In genomic region chrX:24282381-24283121, GRCh38 we compare ENCODE assay signal across 10 cellular contexts. TPM values are rescaled to one million over a fixed set of nuclear protein-coding genes. Genes with fewer than 3 reads are reported as not detected.
DNase-seq lines count a peak whose midpoint lies in the region; ATAC-seq and TF ChIP-seq lines count a peak whose summit lies in the region.
"Had no signal": no experiment of that assay in that cellular context is flagged by ENCODE, and none has a peak within 500 bp of the region (broad histone marks: within the 10 kb centered on the region; RNA-seq: fewer than 3 reads in every experiment).

No MANE protein-coding gene starts in this region.

- H3K36me3 Mint-ChIP-seq in type B pancreatic cell, result no peaks in the 10 kb centered on the region

- ATAC-seq in SK-N-SH treated with all-trans-retinoic acid at 6 μM for 48 hours, result peak; percentile 38; the same call in 1 of the 3 replicates
- ATAC-seq in HG03342 (IDR thresholded peaks at IDR 0.05; ENCODE audit: unreplicated experiment), result no peak
- ATAC-seq in HG03039 (IDR thresholded peaks at IDR 0.05; ENCODE audit: unreplicated experiment), result no peak
- ATAC-seq: psoas muscle had no signal

- CTCF ChIA-PET in SK-N-SH (lab: Yijun Ruan, JAX), result interaction anchor here (0.6 to 1.6 kb wide), 5 partner anchors 10 to 201 kb away, joined by 3 to 6 read pairs (median 3); no protein-coding TSS in a partner anchor

- H2AFZ ChIP-seq in SK-N-SH (ENCODE audit: low read depth), result no peak overlapping the region

- no peaks in the 10 kb centered on the region for H3K36me3 ChIP-seq in SK-N-SH (replicated peaks in 1 of 2; ENCODE audit: control insufficient read depth in 1 of 2, insufficient read depth in 2 of 2, low read length in 1 of 2)
- H3K36me3 ChIP-seq: WERI-Rb-1 had no signal

- peaks cover 8% of the 10 kb centered on the region; the same call in 1 of the 2 replicates for H3K27me3 ChIP-seq in SK-N-SH (ENCODE audit: insufficient read depth)

- no peaks in the 10 kb centered on the region for H4K20me1 ChIP-seq in SK-N-SH (ENCODE audit: insufficient read depth)

- POLR2A ChIA-PET in SK-N-SH (lab: Yijun Ruan, JAX), result interaction anchor here (0.6 kb wide), 1 partner anchor 133 kb away, joined by 4 read pairs; the partner anchor contains the start of gene ZFX

- H3K4me2 ChIP-seq in SK-N-SH, result no peak overlapping the region

- H3K9me2 ChIP-seq in SK-N-SH, result no peaks in the 10 kb centered on the region

- TF ChIP-seq RAD21 in SK-N-SH (IDR thresholded peaks at IDR 0.05; ENCODE audit: low read length), result no peak

- TF ChIP-seq CTCF in SK-N-SH (IDR thresholded peaks at IDR 0.05) (no peak), type B pancreatic cell (conservative IDR thresholded peaks at IDR 0.05) (no peak)

- H3K27ac Mint-ChIP-seq in type B pancreatic cell, result no peak overlapping the region

- TF ChIP-seq EP300 in SK-N-SH (IDR thresholded peaks at IDR 0.05; ENCODE audit: borderline replicate concordance in 1 of 2, low read depth in 1 of 2, low read length in 1 of 2), result no peak

- no peak overlapping the region for H3K4me3 ChIP-seq in SK-N-SH (ENCODE audit: low read depth in 2 of 2, low read length in 1 of 2)
- H3K4me3 ChIP-seq: psoas muscle had no signal

- H3K79me2 ChIP-seq in SK-N-SH (ENCODE audit: insufficient read depth), result no peaks in the 10 kb centered on the region

- H3K9me3 Mint-ChIP-seq in type B pancreatic cell, result no peaks in the 10 kb centered on the region

- DNase-seq in SK-N-SH (no peak), SK-N-DZ (ENCODE audit: low spot score) (peak; percentile 49), iPS-NIHi11 (ENCODE audit: low spot score) (peak; percentile 11), type B pancreatic cell (ENCODE audit: extremely low spot score, unreplicated experiment) (no peak), T-helper 1 cell (no peak)
- DNase-seq: psoas muscle, WERI-Rb-1 had no signal

- peaks cover 20% of the 10 kb centered on the region for H3K4me1 Mint-ChIP-seq in type B pancreatic cell (ENCODE audit: unreplicated experiment)

- H3F3A ChIP-seq in SK-N-SH (replicated peaks; ENCODE audit: insufficient read depth), result no peaks in the 10 kb centered on the region

- H3K9ac ChIP-seq in SK-N-SH, result no peak overlapping the region

- H3K4me3 Mint-ChIP-seq in type B pancreatic cell, result peak overlapping the region; percentile 16

- 25% methylated on average over 12 of the region's 12 CpGs for WGBS in SK-N-SH (ENCODE audit: low lambda C conversion rate)

- H3K27me3 Mint-ChIP-seq in type B pancreatic cell, result peaks cover 24% of the 10 kb centered on the region

- H3K27ac ChIP-seq in SK-N-SH (ENCODE audit: low read depth in 2 of 2, low read length in 1 of 2), result no peak overlapping the region
- H3K27ac ChIP-seq: psoas muscle, WERI-Rb-1 had no signal

- H3K9me3 ChIP-seq in SK-N-SH, result no peaks in the 10 kb centered on the region
- H3K9me3 ChIP-seq: psoas muscle had no signal

- H3K4me1 ChIP-seq in SK-N-SH (ENCODE audit: control insufficient read depth in 1 of 2, insufficient read depth in 2 of 2, low read depth in 1 of 2, low read length in 1 of 2), result peaks cover 0 to 6% of the 10 kb centered on the region in 2 experiments; a peak in 1 of 4 replicates
- H3K4me1 ChIP-seq: psoas muscle had no signal

TF ChIP-seq in SK-N-SH treated with all-trans-retinoic acid at 6 μM for 48 hours, 23 proteins besides CTCF, POLR2A, EP300 and RAD21:
- TF ChIP-seq OSR1 (CRISPR knock-in tag; IDR thresholded peaks at IDR 0.05) (no peak), POU6F1 (CRISPR knock-in tag; IDR thresholded peaks at IDR 0.05; ENCODE audit: borderline replicate concordance, low read depth) (no peak), SNAI2 (CRISPR knock-in tag; IDR thresholded peaks at IDR 0.05) (no peak), BACH2 (CRISPR knock-in tag; IDR thresholded peaks at IDR 0.05; ENCODE audit: borderline replicate concordance) (no peak), ARNTL (CRISPR knock-in tag; IDR thresholded peaks at IDR 0.05; ENCODE audit: borderline replicate concordance, low read depth) (no peak), CREB5 (CRISPR knock-in tag; IDR thresholded peaks at IDR 0.05; ENCODE audit: low read depth) (no peak), TCF4 (CRISPR knock-in tag; IDR thresholded peaks at IDR 0.05; ENCODE audit: borderline replicate concordance) (no peak), ISL1 (CRISPR knock-in tag; IDR thresholded peaks at IDR 0.05) (no peak), ZNF70 (CRISPR knock-in tag; IDR thresholded peaks at IDR 0.05) (no peak), PPARA (CRISPR knock-in tag; IDR thresholded peaks at IDR 0.05; ENCODE audit: borderline replicate concordance) (no peak)

TF ChIP-seq in SK-N-SH, 30 proteins besides CTCF, POLR2A, EP300 and RAD21:
- no peak for TF ChIP-seq MAX (IDR thresholded peaks at IDR 0.05; ENCODE audit: low read depth)
- TF ChIP-seq PBX3 (IDR thresholded peaks at IDR 0.05), result no peak
- TF ChIP-seq CHD2 (IDR thresholded peaks at IDR 0.05; ENCODE audit: low read length, partially characterized antibody), result no peak
- no peak for TF ChIP-seq FOXM1 (IDR thresholded peaks at IDR 0.05; ENCODE audit: low read depth)
- no peak for TF ChIP-seq REST (IDR thresholded peaks at IDR 0.05; ENCODE audit: low read depth, low read length)
- no peak for TF ChIP-seq NRF1 (IDR thresholded peaks at IDR 0.05; ENCODE audit: low read depth, low read length)
- no peak for TF ChIP-seq EZH2phosphoT487 (IDR thresholded peaks at IDR 0.05; ENCODE audit: borderline replicate concordance, low read depth)
- no peak for TF ChIP-seq GABPA (IDR thresholded peaks at IDR 0.05; ENCODE audit: low read depth)

RNA-seq across cellular contexts. Expression of gene SUPT20HL2, which starts 31.3 kb away (rescaled TPM):
- polyA plus RNA-seq in SK-N-SH (2012; rRNA removed), result not detected in 2 replicates
- not detected in 2 replicates for polyA plus RNA-seq in SK-N-SH (2012; cell fraction: cytosol; rRNA removed)
- polyA plus RNA-seq in SK-N-SH (2012; cell fraction: nucleus; rRNA removed), result not detected in 2 replicates
- polyA plus RNA-seq in SK-N-DZ (2014; cell fraction: cytosol; rRNA removed), result 0.37 TPM in 1 of 2 replicates, not detected in the other
- polyA plus RNA-seq in SK-N-DZ (2014; cell fraction: nucleus; rRNA removed), result not detected in 2 replicates
- total RNA-seq in type B pancreatic cell (ENCODE audit: low replicate concordance), result not detected in 2 replicates
- total RNA-seq: psoas muscle had no signal
- polyA plus RNA-seq: psoas muscle had no signal

Comparison
In these comparisons a context has a peak if more than half of its experiments do, and no peak if none do; other contexts are left out.
1. DNase-seq: peak in SK-N-DZ (single experiment) and iPS-NIHi11 (single experiment); none in SK-N-SH (single experiment), type B pancreatic cell (single experiment) and T-helper 1 cell (0 of 5).